In the genomic region with DNA sequence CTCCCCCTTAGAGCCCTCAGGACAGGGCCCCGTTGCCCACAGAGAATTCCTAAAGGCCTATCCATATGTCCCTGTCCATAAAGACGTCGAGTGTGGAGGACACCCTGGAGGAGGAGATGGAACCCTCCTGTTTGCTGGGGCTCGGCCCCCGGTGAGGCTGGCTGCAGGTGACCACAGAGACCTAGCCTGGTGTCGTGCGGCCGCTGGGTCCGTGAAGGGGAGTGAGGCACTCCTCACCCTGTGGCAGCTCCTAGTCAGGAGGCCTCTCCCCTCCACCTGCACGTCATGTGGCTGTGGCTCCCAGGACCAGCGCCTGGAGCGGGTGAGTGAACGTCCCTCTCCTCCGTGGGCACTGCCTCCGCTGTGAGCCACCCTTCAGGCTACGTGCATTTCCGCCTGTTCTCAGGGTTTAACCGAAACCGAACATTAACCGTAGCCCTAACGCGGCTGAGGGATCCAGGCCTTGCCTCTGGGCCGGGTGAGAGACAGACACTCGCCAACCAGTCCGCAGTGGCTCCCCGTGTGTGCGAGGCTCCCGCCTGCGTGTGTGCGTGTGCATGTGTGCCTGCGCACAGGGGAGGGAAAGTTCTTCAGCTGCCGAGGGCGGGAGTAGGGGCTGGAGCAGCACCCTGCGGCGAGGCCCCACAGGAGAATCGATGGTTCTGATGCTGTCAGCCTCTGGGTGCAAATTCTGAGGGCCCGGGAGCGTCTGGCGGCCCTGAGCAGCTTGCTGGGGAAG, we compare ENCODE assay signal across 9 cellular contexts. TPM values are rescaled to one million over a fixed set of nuclear protein-coding genes. Genes with fewer than 3 reads are reported as not detected.
A peak's percentile ranks its signal among the peaks of the same experiment; 100 is the strongest.
DNase-seq lines count a peak whose midpoint lies in the region; ATAC-seq and TF ChIP-seq lines count a peak whose summit lies in the region.
"Had no signal": no experiment of that assay in that cellular context is flagged by ENCODE, and none has a peak within 500 bp of the region (broad histone marks: within the 10 kb centered on the region; RNA-seq: fewer than 3 reads in every experiment).

No MANE protein-coding gene starts in this region.

- TF ChIP-seq RAD21 in liver (IDR thresholded peaks at IDR 0.05): no peak

- no peaks in the 10 kb centered on the region for H3K9me3 Mint-ChIP-seq in activated CD8-positive, alpha-beta T cell treated with anti-CD3 and anti-CD28 coated beads, Interleukin-2, amount 10 ng/mL, durations not matched to agents 7 days and 5 days (ENCODE audit: insufficient read depth)

- H3K27ac Mint-ChIP-seq in activated CD8-positive, alpha-beta T cell treated with anti-CD3 and anti-CD28 coated beads, Interleukin-2, amount 10 ng/mL, durations not matched to agents 7 days and 5 days: peak overlapping the region; percentile 86

- H3K4me1 ChIP-seq in heart left ventricle: peaks cover 0 to 59% (median 37%) of the 10 kb centered on the region in 12 donors
- peaks cover 0 to 19% (median 8%) of the 10 kb centered on the region in 4 donors for H3K4me1 ChIP-seq in liver (ENCODE audit: control insufficient read depth in 4 of 4, insufficient read depth in 4 of 4, low read length in 3 of 4)
- H3K4me1 ChIP-seq in upper lobe of right lung: peaks cover 14% of the 10 kb centered on the region

- ATAC-seq in heart left ventricle (peak in 1 of 4 donors; percentile 22), Right ventricle myocardium inferior (no peak), upper lobe of right lung (no peak), GM21367 (IDR thresholded peaks at IDR 0.05; ENCODE audit: unreplicated experiment) (no peak)
- peak; percentile 49 for ATAC-seq in activated CD8-positive, alpha-beta T cell treated with anti-CD3 and anti-CD28 coated beads, Interleukin-2, amount 10 ng/mL, durations not matched to agents 7 days and 5 days

- no peak overlapping the region for H3K9ac ChIP-seq in liver (ENCODE audit: low read depth in 1 of 2, low read length in 2 of 2)

- H3K27me3 ChIP-seq in heart left ventricle (peaks cover 0 to 20% (median 0%) of the 10 kb centered on the region in 9 donors), liver (ENCODE audit: control insufficient read depth in 4 of 4, insufficient read depth in 4 of 4, low read length in 3 of 4) (peaks cover 0 to 2% (median 0%) of the 10 kb centered on the region in 4 donors), upper lobe of right lung (peaks cover 10% of the 10 kb centered on the region)

- H3K27me3 Mint-ChIP-seq in activated CD8-positive, alpha-beta T cell treated with anti-CD3 and anti-CD28 coated beads, Interleukin-2, amount 10 ng/mL, durations not matched to agents 7 days and 5 days (ENCODE audit: low read depth): peaks cover 4% of the 10 kb centered on the region

- H3K36me3 ChIP-seq in heart left ventricle (no peaks in the 10 kb centered on the region), liver (ENCODE audit: control insufficient read depth in 4 of 4, insufficient read depth in 3 of 4, low read depth in 1 of 4, low read length in 3 of 4) (no peaks in the 10 kb centered on the region), upper lobe of right lung (no peaks in the 10 kb centered on the region)

- H3K4me3 ChIP-seq in heart left ventricle: peak overlapping the region in 11 of 12 donors; percentile 7 to 49 (median 40)
- no peak overlapping the region for H3K4me3 ChIP-seq in liver (ENCODE audit: low read depth in 1 of 3, low read length in 3 of 3)
- peak overlapping the region; percentile 32 for H3K4me3 ChIP-seq in upper lobe of right lung

- DNase-seq in heart left ventricle (no peak), Right ventricle myocardium inferior (ENCODE audit: missing footprints) (no peak), upper lobe of right lung (no peak), germinal center (ENCODE audit: low spot score) (no peak), OCI-M2 (lab: John Stamatoyannopoulos, UW; ENCODE audit: unreplicated experiment) (no peak)
- DNase-seq in activated CD8-positive, alpha-beta T cell treated with anti-CD3 and anti-CD28 coated beads, Interleukin-2, amount 10 ng/mL, durations not matched to agents 7 days and 5 days: peak; percentile 51

- WGBS in heart left ventricle, 4 donors: 44 to 67% (median 49%) methylated on average over 28 to 39 of the region's 39 CpGs
- WGBS in liver: 58% methylated on average over 39 of the region's 39 CpGs

- H3K4me1 Mint-ChIP-seq in activated CD8-positive, alpha-beta T cell treated with anti-CD3 and anti-CD28 coated beads, Interleukin-2, amount 10 ng/mL, durations not matched to agents 7 days and 5 days (ENCODE audit: low read depth): peaks cover 42% of the 10 kb centered on the region

- no peak for TF ChIP-seq POLR2A in heart left ventricle (IDR thresholded peaks at IDR 0.05)

- H3K4me3 Mint-ChIP-seq in activated CD8-positive, alpha-beta T cell treated with anti-CD3 and anti-CD28 coated beads, Interleukin-2, amount 10 ng/mL, durations not matched to agents 7 days and 5 days: peak overlapping the region; percentile 75

- POLR2A ChIA-PET in activated CD8-positive, alpha-beta T cell treated with anti-CD3 and anti-CD28 coated beads, Interleukin-2, amount 10 ng/mL, durations not matched to agents 7 days and 5 days (lab: Charles Lee): interaction anchor here (0.9 kb wide), 1 partner anchor 19 kb away, joined by 6 read pairs; no protein-coding TSS in a partner anchor

- CTCF ChIA-PET in activated CD8-positive, alpha-beta T cell treated with anti-CD3 and anti-CD28 coated beads, Interleukin-2, amount 10 ng/mL, durations not matched to agents 7 days and 5 days (lab: Charles Lee): interaction anchor here (0.7 to 3.5 kb wide), 11 partner anchors 9 to 415 kb away, joined by 3 to 24 read pairs (median 4); partner anchors contain the start of genes ARFRP1, LKAAEAR1, PRPF6 and SAMD10

- TF ChIP-seq CTCF in heart left ventricle (IDR thresholded peaks at IDR 0.05) (no peak), liver (IDR thresholded peaks at IDR 0.05; ENCODE audit: low read depth, low read length, missing input control) (no peak), upper lobe of right lung (IDR thresholded peaks at IDR 0.05) (no peak)

- H3K27ac ChIP-seq in heart left ventricle (peak overlapping the region; percentile 70 to 98 (median 91)), liver (ENCODE audit: low read depth in 1 of 2, low read length in 2 of 2) (peak overlapping the region; percentile 17 to 59), upper lobe of right lung (peak overlapping the region; percentile 52)

- intact Hi-C loops in heart left ventricle (cut with DNase I) (loop anchor here in 5 of 10 donors (1.0 to 5.0 kb wide), 4 partner anchors 18 to 76 kb away; partner anchors contain the start of gene PRPF6 (in 2 of the 5)), Right ventricle myocardium inferior (cut with DNase I) (loop anchor here (1.0 to 10.0 kb wide), 3 partner anchors 19 to 202 kb away; partner anchors contain the start of gene PRPF6), upper lobe of right lung (cut with DNase I) (no loop called here)

- no peaks in the 10 kb centered on the region for H3K9me3 ChIP-seq in heart left ventricle
- no peaks in the 10 kb centered on the region for H3K9me3 ChIP-seq in liver (ENCODE audit: control insufficient read depth in 4 of 4, low read length in 3 of 4)
- no peaks in the 10 kb centered on the region for H3K9me3 ChIP-seq in upper lobe of right lung

- no peaks in the 10 kb centered on the region for H3K36me3 Mint-ChIP-seq in activated CD8-positive, alpha-beta T cell treated with anti-CD3 and anti-CD28 coated beads, Interleukin-2, amount 10 ng/mL, durations not matched to agents 7 days and 5 days (ENCODE audit: low read depth)

TF ChIP-seq in liver, 16 proteins besides CTCF, POLR2A, EP300 and RAD21:
- TF ChIP-seq FOXA2 (IDR thresholded peaks at IDR 0.05) (no peak), EGR1 (IDR thresholded peaks at IDR 0.05; ENCODE audit: low read depth in 2 of 2) (no peak), HNF4A (conservative IDR thresholded peaks at IDR 0.05) (no peak), MAX (IDR thresholded peaks at IDR 0.05) (no peak), JUND (IDR thresholded peaks at IDR 0.05) (no peak), YY1 (IDR thresholded peaks at IDR 0.05) (no peak)

RNA-seq across cellular contexts. Expression of gene TCEA2, which starts 5.9 kb away (rescaled TPM):
- 10 to 100 TPM; 19.2 to 52.1 (median 42.9) TPM for total RNA-seq in heart left ventricle
- polyA plus RNA-seq in heart left ventricle: 10 to 100 TPM; 23.6 to 32.9 TPM
- total RNA-seq in Right ventricle myocardium inferior: 39.0 TPM
- total RNA-seq in activated CD8-positive, alpha-beta T cell treated with anti-CD3 and anti-CD28 coated beads, Interleukin-2, amount 10 ng/mL, durations not matched to agents 7 days and 5 days: 10 to 100 TPM; 49.6 to 55.3 TPM
- 1 to 10 TPM; 4.6 to 6.4 TPM for total RNA-seq in liver
- polyA plus RNA-seq in liver: 10 to 100 TPM; 17.2 to 22.6 TPM
- total RNA-seq in upper lobe of right lung: 40.2 TPM

RNA-seq across cellular contexts. Expression of gene SOX18, which starts 7.6 kb away (rescaled TPM):
- total RNA-seq in heart left ventricle (10 to 100 TPM; 37.0 to 75.9 (median 50.7) TPM), Right ventricle myocardium inferior (38.4 TPM), liver (1 to 10 TPM; 2.1 to 3.1 TPM), upper lobe of right lung (135 TPM)
- polyA plus RNA-seq in heart left ventricle (10 to 100 TPM; 23.5 to 31.1 TPM), liver (1 to 10 TPM; 1.1 to 5.8 TPM)
- total RNA-seq in activated CD8-positive, alpha-beta T cell treated with anti-CD3 and anti-CD28 coated beads, Interleukin-2, amount 10 ng/mL, durations not matched to agents 7 days and 5 days: under 1 TPM; 0.13 to 0.21 TPM
- polyA plus RNA-seq: keratinocyte had no signal

RNA-seq across cellular contexts. Expression of gene C20orf204, which starts 21.1 kb away (rescaled TPM):
- total RNA-seq in heart left ventricle: 1 to 10 TPM in 1 of 9 donors, under 1 TPM in 8; 0.16 to 1.2 (median 0.56) TPM
- under 1 TPM; 0.35 to 0.42 TPM for polyA plus RNA-seq in heart left ventricle
- total RNA-seq in Right ventricle myocardium inferior: 0.30 TPM
- total RNA-seq in activated CD8-positive, alpha-beta T cell treated with anti-CD3 and anti-CD28 coated beads, Interleukin-2, amount 10 ng/mL, durations not matched to agents 7 days and 5 days: 1 to 10 TPM; 6.4 to 7.6 TPM
- total RNA-seq in liver: under 1 TPM; 0.14 to 0.59 TPM
- under 1 TPM; 0.07 to 0.10 TPM for polyA plus RNA-seq in liver
- 1.9 TPM for total RNA-seq in upper lobe of right lung

RNA-seq across cellular contexts. Expression of gene RGS19, which starts 22.3 kb away (rescaled TPM):
- total RNA-seq in heart left ventricle: 10 to 100 TPM in 2 of 9 donors, 1 to 10 TPM in 7; 3.2 to 25.6 (median 5.3) TPM
- 1 to 10 TPM; 3.7 to 6.5 TPM for polyA plus RNA-seq in heart left ventricle
- 6.6 TPM for total RNA-seq in Right ventricle myocardium inferior
- total RNA-seq in activated CD8-positive, alpha-beta T cell treated with anti-CD3 and anti-CD28 coated beads, Interleukin-2, amount 10 ng/mL, durations not matched to agents 7 days and 5 days: 100 to 1,000 TPM; 130 to 135 TPM
- 10 to 100 TPM in 1 of 2 donors, 1 to 10 TPM in 1; 6.7 to 12.9 TPM for total RNA-seq in liver
- 1 to 10 TPM; 4.9 to 5.9 TPM for polyA plus RNA-seq in liver
- total RNA-seq in upper lobe of right lung: 40.8 TPM

RNA-seq across cellular contexts. Expression of gene OPRL1, which starts 22.8 kb away (rescaled TPM):
- total RNA-seq in heart left ventricle (1 to 10 TPM in 3 of 9 donors, under 1 TPM in 6; 0.18 to 1.9 (median 0.67) TPM), Right ventricle myocardium inferior (0.49 TPM), liver (under 1 TPM; 0.42 to 0.79 TPM), upper lobe of right lung (1.9 TPM)
- polyA plus RNA-seq in heart left ventricle (under 1 TPM; 0.21 to 0.27 TPM), liver (under 1 TPM; 0.04 to 0.28 TPM)
- 1 to 10 TPM; 1.5 to 2.0 TPM for total RNA-seq in activated CD8-positive, alpha-beta T cell treated with anti-CD3 and anti-CD28 coated beads, Interleukin-2, amount 10 ng/mL, durations not matched to agents 7 days and 5 days

Comparison
In these comparisons a context has a peak if more than half of its experiments do, and no peak if none do; other contexts are left out.
1. H3K27ac ChIP-seq: peak in every context shown above with its lines; median percentile 91 in heart left ventricle; 52 in upper lobe of right lung; 38 in liver.
2. H3K4me3 ChIP-seq: peak in heart left ventricle (11 of 12) and upper lobe of right lung (single experiment); none in liver (0 of 3).